ENCODE assay signal across 28 cellular contexts in genomic region chr2:149428783-149429182, GRCh38.
"Had no signal": no experiment of that assay in that cellular context is flagged by ENCODE, and none has a peak within 500 bp of the region (broad histone marks: within the 10 kb centered on the region; RNA-seq: fewer than 3 reads in every experiment).

No MANE protein-coding gene starts in this region.

- H3K27me3 Mint-ChIP-seq: progenitor cell of endocrine pancreas had no signal

- H3K27ac Mint-ChIP-seq: naive thymus-derived CD4-positive, alpha-beta T cell; natural killer cell; nephron; neural progenitor cell; progenitor cell of endocrine pancreas; stimulated activated effector memory CD8-positive, alpha-beta T cell treated with anti-CD3 and anti-CD28 coated beads, Interleukin-12 subunit alpha, Interleukin-12 subunit beta, amount 100 ng/mL, for 72 hours; stimulated activated naive B cell treated with anti-CD40 and anti-IgM and Interleukin-4, amounts not matched to agents 10 μg/mL and 1 μg/mL and 100 μg/mL, for 72 hours; stimulated activated naive CD8-positive, alpha-beta T cell treated with anti-CD3 and anti-CD28 coated beads, Interleukin-15, Interleukin-2, amounts not matched to agents 100 ng/mL and 50 ng/mL, for 24 hours had no signal

- H3K36me3 Mint-ChIP-seq: naive thymus-derived CD4-positive, alpha-beta T cell; natural killer cell; stimulated activated effector memory CD8-positive, alpha-beta T cell treated with anti-CD3 and anti-CD28 coated beads, Interleukin-12 subunit alpha, Interleukin-12 subunit beta, amount 100 ng/mL, for 72 hours; stimulated activated naive B cell treated with anti-CD40 and anti-IgM and Interleukin-4, amounts not matched to agents 10 μg/mL and 1 μg/mL and 100 μg/mL, for 72 hours had no signal

- H3K79me2 ChIP-seq: parathyroid adenoma had no signal

- H3K4me3 ChIP-seq: neural progenitor cell, ovary, right lobe of liver, sigmoid colon, stomach, suprapubic skin, testis, tibial artery, transverse colon, upper lobe of left lung, vagina had no signal

- H3K4me2 ChIP-seq: neural progenitor cell had no signal

- H2AFZ ChIP-seq: neural progenitor cell, parathyroid adenoma had no signal

- H3K9ac ChIP-seq: neural progenitor cell, parathyroid adenoma had no signal

- H3K9me3 ChIP-seq: ovary, right lobe of liver, sigmoid colon, suprapubic skin, testis, transverse colon, vagina had no signal

- H3K9me3 Mint-ChIP-seq: natural killer cell; neural progenitor cell; stimulated activated effector memory CD8-positive, alpha-beta T cell treated with anti-CD3 and anti-CD28 coated beads, Interleukin-12 subunit alpha, Interleukin-12 subunit beta, amount 100 ng/mL, for 72 hours; stimulated activated naive CD8-positive, alpha-beta T cell treated with anti-CD3 and anti-CD28 coated beads, Interleukin-15, Interleukin-2, amounts not matched to agents 100 ng/mL and 50 ng/mL, for 24 hours had no signal

- DNase-seq: naive thymus-derived CD4-positive, alpha-beta T cell; natural killer cell; occipital lobe; ovary; posterior cingulate gyrus; right cardiac atrium; right lobe of liver; sigmoid colon; small intestine; stimulated activated CD4-positive, alpha-beta T cell treated with anti-CD3 and anti-CD28 coated beads, Interleukin-15, amount 100 ng/mL, for 24 hours; stimulated activated CD4-positive, alpha-beta T cell treated with anti-CD3 and anti-CD28 coated beads, Interleukin-2, amount 100 ng/mL, for 24 hours; stimulated activated CD4-positive, alpha-beta T cell treated with anti-CD3 and anti-CD28 coated beads, Interleukin-2, amount 100 ng/mL, for 48 hours; stimulated activated CD4-positive, alpha-beta T cell treated with anti-CD3 and anti-CD28 coated beads, Interleukin-4, amount 100 ng/mL, for 24 hours; stimulated activated naive B cell treated with anti-CD40 and anti-IgM and Interleukin-4, amounts not matched to agents 10 μg/mL and 1 μg/mL and 100 μg/mL, for 72 hours; stimulated activated naive CD4-positive, alpha-beta T cell treated with Interleukin-2 at 50 U/mL for 16 hours; stomach; testis; tibial artery; transverse colon; upper lobe of left lung had no signal

- H3K4me1 ChIP-seq: right lobe of liver, suprapubic skin, testis, tibial artery, transverse colon, vagina had no signal

- H3K27ac ChIP-seq: neural progenitor cell, ovary, parathyroid adenoma, right lobe of liver, sigmoid colon, stomach, suprapubic skin, testis, tibial artery, transverse colon, upper lobe of left lung, vagina had no signal

- H3K36me3 ChIP-seq: neural progenitor cell, ovary, right lobe of liver, sigmoid colon, stomach, suprapubic skin, tibial artery, transverse colon, upper lobe of left lung, vagina had no signal

- H3K4me3 Mint-ChIP-seq: naive thymus-derived CD4-positive, alpha-beta T cell; natural killer cell; nephron; neural progenitor cell; stimulated activated effector memory CD8-positive, alpha-beta T cell treated with anti-CD3 and anti-CD28 coated beads, Interleukin-12 subunit alpha, Interleukin-12 subunit beta, amount 100 ng/mL, for 72 hours; stimulated activated naive B cell treated with anti-CD40 and anti-IgM and Interleukin-4, amounts not matched to agents 10 μg/mL and 1 μg/mL and 100 μg/mL, for 72 hours; stimulated activated naive CD8-positive, alpha-beta T cell treated with anti-CD3 and anti-CD28 coated beads, Interleukin-15, Interleukin-2, amounts not matched to agents 100 ng/mL and 50 ng/mL, for 24 hours had no signal

- ATAC-seq: naive thymus-derived CD4-positive, alpha-beta T cell; natural killer cell; right cardiac atrium; right lobe of liver; stimulated activated effector memory CD8-positive, alpha-beta T cell treated with anti-CD3 and anti-CD28 coated beads, Interleukin-12 subunit alpha, Interleukin-12 subunit beta, amount 100 ng/mL, for 72 hours; stimulated activated naive B cell treated with anti-CD40 and anti-IgM and Interleukin-4, amounts not matched to agents 10 μg/mL and 1 μg/mL and 100 μg/mL, for 72 hours had no signal

- H3K4me1 Mint-ChIP-seq: naive thymus-derived CD4-positive, alpha-beta T cell; natural killer cell; stimulated activated effector memory CD8-positive, alpha-beta T cell treated with anti-CD3 and anti-CD28 coated beads, Interleukin-12 subunit alpha, Interleukin-12 subunit beta, amount 100 ng/mL, for 72 hours; stimulated activated naive B cell treated with anti-CD40 and anti-IgM and Interleukin-4, amounts not matched to agents 10 μg/mL and 1 μg/mL and 100 μg/mL, for 72 hours had no signal

- H3K27me3 ChIP-seq: neural progenitor cell, ovary, right lobe of liver, sigmoid colon, stomach, suprapubic skin, testis, tibial artery, transverse colon, upper lobe of left lung, vagina had no signal
